1 cellular context compared by ENCODE assay signal in the genomic region with DNA sequence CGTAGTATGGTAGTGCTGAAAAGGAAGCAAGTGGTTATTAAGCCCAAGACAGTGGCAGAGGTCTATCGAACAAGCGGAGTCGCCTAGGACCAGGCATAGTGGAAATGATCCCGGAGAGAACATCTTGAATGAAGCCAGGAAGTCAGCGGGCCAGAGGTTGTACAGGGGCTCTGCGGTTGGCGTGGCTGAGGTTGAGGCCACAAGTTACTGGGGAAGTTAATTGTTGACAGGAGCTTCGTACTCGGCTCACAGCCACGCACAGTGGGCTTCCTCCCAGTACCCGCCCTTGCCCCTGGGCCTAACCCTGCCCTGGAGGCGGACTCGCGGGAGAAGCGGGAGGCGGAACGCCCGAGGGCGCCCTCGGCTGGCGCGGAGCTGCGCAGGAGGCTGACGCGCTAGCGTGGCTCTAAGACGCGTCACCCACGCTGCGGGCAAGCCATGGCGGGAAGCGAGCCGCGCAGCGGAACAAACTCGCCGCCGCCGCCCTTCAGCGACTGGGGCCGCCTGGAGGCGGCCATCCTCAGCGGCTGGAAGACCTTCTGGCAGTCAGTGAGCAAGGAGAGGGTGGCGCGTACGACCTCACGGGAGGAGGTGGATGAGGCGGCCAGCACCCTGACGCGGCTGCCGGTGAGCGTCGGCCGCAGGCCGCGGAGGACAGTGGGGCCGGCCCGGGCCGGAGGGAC.
TF ChIP-seq lines count a peak whose summit lies in the region.

A gene with protein sequence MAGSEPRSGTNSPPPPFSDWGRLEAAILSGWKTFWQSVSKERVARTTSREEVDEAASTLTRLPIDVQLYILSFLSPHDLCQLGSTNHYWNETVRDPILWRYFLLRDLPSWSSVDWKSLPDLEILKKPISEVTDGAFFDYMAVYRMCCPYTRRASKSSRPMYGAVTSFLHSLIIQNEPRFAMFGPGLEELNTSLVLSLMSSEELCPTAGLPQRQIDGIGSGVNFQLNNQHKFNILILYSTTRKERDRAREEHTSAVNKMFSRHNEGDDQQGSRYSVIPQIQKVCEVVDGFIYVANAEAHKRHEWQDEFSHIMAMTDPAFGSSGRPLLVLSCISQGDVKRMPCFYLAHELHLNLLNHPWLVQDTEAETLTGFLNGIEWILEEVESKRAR (plus strand): TSS at position 410 of the 683 bp plus-strand sequence. CDS start 29 bp downstream, at position 439.

TF ChIP-seq in K562, 482 proteins besides CTCF, POLR2A, EP300 and RAD21 (continued from another document and continues in another):
- TF ChIP-seq, protein P1, sequence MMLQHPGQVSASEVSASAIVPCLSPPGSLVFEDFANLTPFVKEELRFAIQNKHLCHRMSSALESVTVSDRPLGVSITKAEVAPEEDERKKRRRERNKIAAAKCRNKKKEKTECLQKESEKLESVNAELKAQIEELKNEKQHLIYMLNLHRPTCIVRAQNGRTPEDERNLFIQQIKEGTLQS (IDR thresholded peaks at IDR 0.05) = peak; percentile 44
- TF ChIP-seq, protein P1 (CRISPR knock-in tag; conservative IDR thresholded peaks at IDR 0.05) = peak; percentile 86; the same call in 1 of the 2 replicates
- TF ChIP-seq, protein P2, sequence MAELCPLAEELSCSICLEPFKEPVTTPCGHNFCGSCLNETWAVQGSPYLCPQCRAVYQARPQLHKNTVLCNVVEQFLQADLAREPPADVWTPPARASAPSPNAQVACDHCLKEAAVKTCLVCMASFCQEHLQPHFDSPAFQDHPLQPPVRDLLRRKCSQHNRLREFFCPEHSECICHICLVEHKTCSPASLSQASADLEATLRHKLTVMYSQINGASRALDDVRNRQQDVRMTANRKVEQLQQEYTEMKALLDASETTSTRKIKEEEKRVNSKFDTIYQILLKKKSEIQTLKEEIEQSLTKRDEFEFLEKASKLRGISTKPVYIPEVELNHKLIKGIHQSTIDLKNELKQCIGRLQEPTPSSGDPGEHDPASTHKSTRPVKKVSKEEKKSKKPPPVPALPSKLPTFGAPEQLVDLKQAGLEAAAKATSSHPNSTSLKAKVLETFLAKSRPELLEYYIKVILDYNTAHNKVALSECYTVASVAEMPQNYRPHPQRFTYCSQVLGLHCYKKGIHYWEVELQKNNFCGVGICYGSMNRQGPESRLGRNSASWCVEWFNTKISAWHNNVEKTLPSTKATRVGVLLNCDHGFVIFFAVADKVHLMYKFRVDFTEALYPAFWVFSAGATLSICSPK (IDR thresholded peaks at IDR 0.05; ENCODE audit: borderline replicate concordance) = no peak
- TF ChIP-seq, protein P3, sequence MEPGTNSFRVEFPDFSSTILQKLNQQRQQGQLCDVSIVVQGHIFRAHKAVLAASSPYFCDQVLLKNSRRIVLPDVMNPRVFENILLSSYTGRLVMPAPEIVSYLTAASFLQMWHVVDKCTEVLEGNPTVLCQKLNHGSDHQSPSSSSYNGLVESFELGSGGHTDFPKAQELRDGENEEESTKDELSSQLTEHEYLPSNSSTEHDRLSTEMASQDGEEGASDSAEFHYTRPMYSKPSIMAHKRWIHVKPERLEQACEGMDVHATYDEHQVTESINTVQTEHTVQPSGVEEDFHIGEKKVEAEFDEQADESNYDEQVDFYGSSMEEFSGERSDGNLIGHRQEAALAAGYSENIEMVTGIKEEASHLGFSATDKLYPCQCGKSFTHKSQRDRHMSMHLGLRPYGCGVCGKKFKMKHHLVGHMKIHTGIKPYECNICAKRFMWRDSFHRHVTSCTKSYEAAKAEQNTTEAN (CRISPR knock-in tag; IDR thresholded peaks at IDR 0.05) = no peak
- peak; percentile 88 for TF ChIP-seq BRD4 (IDR thresholded peaks at IDR 0.05)
- no peak for TF ChIP-seq U2AF2 (optimal IDR thresholded peaks at IDR 0.05; ENCODE audit: low read depth, low read length)
- TF ChIP-seq TAF7 (tag; IDR thresholded peaks at IDR 0.05) = peak; percentile 56
- TF ChIP-seq FOXK2 (conservative IDR thresholded peaks at IDR 0.05 in 1 of 2, IDR thresholded peaks at IDR 0.05 in 1 of 2; ENCODE audit: low read depth in 2 of 2) = peak in 1 of 2 experiments; percentile 71; a peak in 2 of 4 replicates
- TF ChIP-seq, protein P4, sequence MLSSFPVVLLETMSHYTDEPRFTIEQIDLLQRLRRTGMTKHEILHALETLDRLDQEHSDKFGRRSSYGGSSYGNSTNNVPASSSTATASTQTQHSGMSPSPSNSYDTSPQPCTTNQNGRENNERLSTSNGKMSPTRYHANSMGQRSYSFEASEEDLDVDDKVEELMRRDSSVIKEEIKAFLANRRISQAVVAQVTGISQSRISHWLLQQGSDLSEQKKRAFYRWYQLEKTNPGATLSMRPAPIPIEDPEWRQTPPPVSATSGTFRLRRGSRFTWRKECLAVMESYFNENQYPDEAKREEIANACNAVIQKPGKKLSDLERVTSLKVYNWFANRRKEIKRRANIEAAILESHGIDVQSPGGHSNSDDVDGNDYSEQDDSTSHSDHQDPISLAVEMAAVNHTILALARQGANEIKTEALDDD (IDR thresholded peaks at IDR 0.05) = peak; percentile 49
- TF ChIP-seq TAF9B (IDR thresholded peaks at IDR 0.05; ENCODE audit: partially characterized antibody) = peak; percentile 85
- TF ChIP-seq, protein P5, sequence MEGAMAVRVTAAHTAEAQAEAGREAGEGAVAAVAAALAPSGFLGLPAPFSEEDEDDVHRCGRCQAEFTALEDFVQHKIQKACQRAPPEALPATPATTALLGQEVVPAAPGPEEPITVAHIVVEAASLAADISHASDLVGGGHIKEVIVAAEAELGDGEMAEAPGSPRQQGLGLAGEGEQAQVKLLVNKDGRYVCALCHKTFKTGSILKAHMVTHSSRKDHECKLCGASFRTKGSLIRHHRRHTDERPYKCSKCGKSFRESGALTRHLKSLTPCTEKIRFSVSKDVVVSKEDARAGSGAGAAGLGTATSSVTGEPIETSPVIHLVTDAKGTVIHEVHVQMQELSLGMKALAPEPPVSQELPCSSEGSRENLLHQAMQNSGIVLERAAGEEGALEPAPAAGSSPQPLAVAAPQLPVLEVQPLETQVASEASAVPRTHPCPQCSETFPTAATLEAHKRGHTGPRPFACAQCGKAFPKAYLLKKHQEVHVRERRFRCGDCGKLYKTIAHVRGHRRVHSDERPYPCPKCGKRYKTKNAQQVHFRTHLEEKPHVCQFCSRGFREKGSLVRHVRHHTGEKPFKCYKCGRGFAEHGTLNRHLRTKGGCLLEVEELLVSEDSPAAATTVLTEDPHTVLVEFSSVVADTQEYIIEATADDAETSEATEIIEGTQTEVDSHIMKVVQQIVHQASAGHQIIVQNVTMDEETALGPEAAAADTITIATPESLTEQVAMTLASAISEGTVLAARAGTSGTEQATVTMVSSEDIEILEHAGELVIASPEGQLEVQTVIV (CRISPR knock-in tag; IDR thresholded peaks at IDR 0.05; ENCODE audit: borderline replicate concordance) = no peak
- TF ChIP-seq CXXC5 (CRISPR knock-in tag; IDR thresholded peaks at IDR 0.05) = peak; percentile 99
- TF ChIP-seq, protein P6, sequence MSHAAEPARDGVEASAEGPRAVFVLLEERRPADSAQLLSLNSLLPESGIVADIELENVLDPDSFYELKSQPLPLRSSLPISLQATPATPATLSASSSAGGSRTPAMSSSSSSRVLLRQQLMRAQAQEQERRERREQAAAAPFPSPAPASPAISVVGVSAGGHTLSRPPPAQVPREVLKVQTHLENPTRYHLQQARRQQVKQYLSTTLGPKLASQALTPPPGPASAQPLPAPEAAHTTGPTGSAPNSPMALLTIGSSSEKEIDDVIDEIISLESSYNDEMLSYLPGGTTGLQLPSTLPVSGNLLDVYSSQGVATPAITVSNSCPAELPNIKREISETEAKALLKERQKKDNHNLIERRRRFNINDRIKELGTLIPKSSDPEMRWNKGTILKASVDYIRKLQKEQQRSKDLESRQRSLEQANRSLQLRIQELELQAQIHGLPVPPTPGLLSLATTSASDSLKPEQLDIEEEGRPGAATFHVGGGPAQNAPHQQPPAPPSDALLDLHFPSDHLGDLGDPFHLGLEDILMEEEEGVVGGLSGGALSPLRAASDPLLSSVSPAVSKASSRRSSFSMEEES (CRISPR knock-in tag; IDR thresholded peaks at IDR 0.05) = no peak
- TF ChIP-seq CHD1 (IDR thresholded peaks at IDR 0.05; ENCODE audit: low read length) = no peak
- no peak for TF ChIP-seq ZC3H8 (IDR thresholded peaks at IDR 0.05)
- no peak for TF ChIP-seq FOXM1 (IDR thresholded peaks at IDR 0.05; ENCODE audit: low read depth)
- TF ChIP-seq FOXM1 (CRISPR knock-in tag; IDR thresholded peaks at IDR 0.05; ENCODE audit: low read depth) = peak; percentile 84
- no peak for TF ChIP-seq NR2F6 (CRISPR knock-in tag; IDR thresholded peaks at IDR 0.05)
- TF ChIP-seq LEF1 (IDR thresholded peaks at IDR 0.05) = no peak; the same call in 1 of the 2 replicates
- peak; percentile 92 for TF ChIP-seq PHF20 (IDR thresholded peaks at IDR 0.05; ENCODE audit: partially characterized antibody)
- peak; percentile 39; the same call in 1 of the 2 replicates for TF ChIP-seq MEF2A (IDR thresholded peaks at IDR 0.05; ENCODE audit: control insufficient read depth, low read depth, low read length)
- TF ChIP-seq BRD9 (IDR thresholded peaks at IDR 0.05; ENCODE audit: low read depth, partially characterized antibody) = no peak
- no peak for TF ChIP-seq ZNF764 (CRISPR knock-in tag; IDR thresholded peaks at IDR 0.05; ENCODE audit: low read depth)
- TF ChIP-seq NELFE (IDR thresholded peaks at IDR 0.05; ENCODE audit: insufficient read depth, insufficient read length) = no peak
- TF ChIP-seq HDAC1 (IDR thresholded peaks at IDR 0.05) = peak in 1 of 2 experiments; percentile 93; a peak in 2 of 4 replicates
- TF ChIP-seq, protein P7, sequence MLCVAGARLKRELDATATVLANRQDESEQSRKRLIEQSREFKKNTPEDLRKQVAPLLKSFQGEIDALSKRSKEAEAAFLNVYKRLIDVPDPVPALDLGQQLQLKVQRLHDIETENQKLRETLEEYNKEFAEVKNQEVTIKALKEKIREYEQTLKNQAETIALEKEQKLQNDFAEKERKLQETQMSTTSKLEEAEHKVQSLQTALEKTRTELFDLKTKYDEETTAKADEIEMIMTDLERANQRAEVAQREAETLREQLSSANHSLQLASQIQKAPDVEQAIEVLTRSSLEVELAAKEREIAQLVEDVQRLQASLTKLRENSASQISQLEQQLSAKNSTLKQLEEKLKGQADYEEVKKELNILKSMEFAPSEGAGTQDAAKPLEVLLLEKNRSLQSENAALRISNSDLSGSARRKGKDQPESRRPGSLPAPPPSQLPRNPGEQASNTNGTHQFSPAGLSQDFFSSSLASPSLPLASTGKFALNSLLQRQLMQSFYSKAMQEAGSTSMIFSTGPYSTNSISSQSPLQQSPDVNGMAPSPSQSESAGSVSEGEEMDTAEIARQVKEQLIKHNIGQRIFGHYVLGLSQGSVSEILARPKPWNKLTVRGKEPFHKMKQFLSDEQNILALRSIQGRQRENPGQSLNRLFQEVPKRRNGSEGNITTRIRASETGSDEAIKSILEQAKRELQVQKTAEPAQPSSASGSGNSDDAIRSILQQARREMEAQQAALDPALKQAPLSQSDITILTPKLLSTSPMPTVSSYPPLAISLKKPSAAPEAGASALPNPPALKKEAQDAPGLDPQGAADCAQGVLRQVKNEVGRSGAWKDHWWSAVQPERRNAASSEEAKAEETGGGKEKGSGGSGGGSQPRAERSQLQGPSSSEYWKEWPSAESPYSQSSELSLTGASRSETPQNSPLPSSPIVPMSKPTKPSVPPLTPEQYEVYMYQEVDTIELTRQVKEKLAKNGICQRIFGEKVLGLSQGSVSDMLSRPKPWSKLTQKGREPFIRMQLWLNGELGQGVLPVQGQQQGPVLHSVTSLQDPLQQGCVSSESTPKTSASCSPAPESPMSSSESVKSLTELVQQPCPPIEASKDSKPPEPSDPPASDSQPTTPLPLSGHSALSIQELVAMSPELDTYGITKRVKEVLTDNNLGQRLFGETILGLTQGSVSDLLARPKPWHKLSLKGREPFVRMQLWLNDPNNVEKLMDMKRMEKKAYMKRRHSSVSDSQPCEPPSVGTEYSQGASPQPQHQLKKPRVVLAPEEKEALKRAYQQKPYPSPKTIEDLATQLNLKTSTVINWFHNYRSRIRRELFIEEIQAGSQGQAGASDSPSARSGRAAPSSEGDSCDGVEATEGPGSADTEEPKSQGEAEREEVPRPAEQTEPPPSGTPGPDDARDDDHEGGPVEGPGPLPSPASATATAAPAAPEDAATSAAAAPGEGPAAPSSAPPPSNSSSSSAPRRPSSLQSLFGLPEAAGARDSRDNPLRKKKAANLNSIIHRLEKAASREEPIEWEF (CRISPR knock-in tag; IDR thresholded peaks at IDR 0.05) = no peak
- TF ChIP-seq ZNF354B (CRISPR knock-in tag; IDR thresholded peaks at IDR 0.05) = no peak
- TF ChIP-seq ZNF644 (tag; IDR thresholded peaks at IDR 0.05; ENCODE audit: low read depth) = no peak; the same call in 1 of the 2 replicates
- TF ChIP-seq CBX2 (IDR thresholded peaks at IDR 0.05; ENCODE audit: insufficient read depth, low read length, poor library complexity, severe bottlenecking) = no peak
- TF ChIP-seq CHD2 (IDR thresholded peaks at IDR 0.05; ENCODE audit: low read depth, low read length) = no peak; the same call in 1 of the 2 replicates
- TF ChIP-seq ELF2 (CRISPR knock-in tag; IDR thresholded peaks at IDR 0.05) = 0 out of 2 replicates have a peak, but pooled peaks have one; percentile 52
- peak; percentile 69 for TF ChIP-seq ETV5 (CRISPR knock-in tag; IDR thresholded peaks at IDR 0.05; ENCODE audit: low read depth)
- TF ChIP-seq ZNF830 (CRISPR knock-in tag; IDR thresholded peaks at IDR 0.05) = 0 out of 2 replicates have a peak, but pooled peaks have one; percentile 22
- peak; percentile 66 to 68; a peak in 3 of 4 replicates for TF ChIP-seq TBL1XR1 (IDR thresholded peaks at IDR 0.05; ENCODE audit: low read length in 2 of 2)
- TF ChIP-seq NR2C1 (IDR thresholded peaks at IDR 0.05) = no peak
- TF ChIP-seq NR2C1 (tag; IDR thresholded peaks at IDR 0.05) = 0 out of 2 replicates have a peak, but pooled peaks have one; percentile 20
- no peak for TF ChIP-seq NR3C1 (CRISPR knock-in tag; IDR thresholded peaks at IDR 0.05)
- TF ChIP-seq, protein P8, sequence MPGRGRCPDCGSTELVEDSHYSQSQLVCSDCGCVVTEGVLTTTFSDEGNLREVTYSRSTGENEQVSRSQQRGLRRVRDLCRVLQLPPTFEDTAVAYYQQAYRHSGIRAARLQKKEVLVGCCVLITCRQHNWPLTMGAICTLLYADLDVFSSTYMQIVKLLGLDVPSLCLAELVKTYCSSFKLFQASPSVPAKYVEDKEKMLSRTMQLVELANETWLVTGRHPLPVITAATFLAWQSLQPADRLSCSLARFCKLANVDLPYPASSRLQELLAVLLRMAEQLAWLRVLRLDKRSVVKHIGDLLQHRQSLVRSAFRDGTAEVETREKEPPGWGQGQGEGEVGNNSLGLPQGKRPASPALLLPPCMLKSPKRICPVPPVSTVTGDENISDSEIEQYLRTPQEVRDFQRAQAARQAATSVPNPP (IDR thresholded peaks at IDR 0.05; ENCODE audit: borderline replicate concordance, insufficient read depth, insufficient read length) = no peak
- TF ChIP-seq GATAD2B (IDR thresholded peaks at IDR 0.05; ENCODE audit: borderline replicate concordance) = peak; percentile 98
- no peak for TF ChIP-seq SNIP1 (IDR thresholded peaks at IDR 0.05; ENCODE audit: low read depth)
- TF ChIP-seq, protein P9, sequence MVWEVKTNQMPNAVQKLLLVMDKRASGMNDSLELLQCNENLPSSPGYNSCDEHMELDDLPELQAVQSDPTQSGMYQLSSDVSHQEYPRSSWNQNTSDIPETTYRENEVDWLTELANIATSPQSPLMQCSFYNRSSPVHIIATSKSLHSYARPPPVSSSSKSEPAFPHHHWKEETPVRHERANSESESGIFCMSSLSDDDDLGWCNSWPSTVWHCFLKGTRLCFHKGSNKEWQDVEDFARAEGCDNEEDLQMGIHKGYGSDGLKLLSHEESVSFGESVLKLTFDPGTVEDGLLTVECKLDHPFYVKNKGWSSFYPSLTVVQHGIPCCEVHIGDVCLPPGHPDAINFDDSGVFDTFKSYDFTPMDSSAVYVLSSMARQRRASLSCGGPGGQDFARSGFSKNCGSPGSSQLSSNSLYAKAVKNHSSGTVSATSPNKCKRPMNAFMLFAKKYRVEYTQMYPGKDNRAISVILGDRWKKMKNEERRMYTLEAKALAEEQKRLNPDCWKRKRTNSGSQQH (CRISPR knock-in tag; IDR thresholded peaks at IDR 0.05) = 0 out of 2 replicates have a peak, but pooled peaks have one; percentile 53
